Comparison of ENCODE assay signal across 16 cellular contexts in genomic region chrY:7110086-7110485, GRCh38.
DNase-seq lines count a peak whose midpoint lies in the region; ATAC-seq and TF ChIP-seq lines count a peak whose summit lies in the region.
"Had no signal": no experiment of that assay in that cellular context is flagged by ENCODE, and none has a peak within 500 bp of the region (broad histone marks: within the 10 kb centered on the region; RNA-seq: fewer than 3 reads in every experiment).

No MANE protein-coding gene starts in this region.

- WGBS in SK-N-SH (ENCODE audit: low lambda C conversion rate), result no CpG with 5 or more reads among the region's 3 CpGs

- no peaks in the 10 kb centered on the region for H3K36me3 Mint-ChIP-seq in activated naive CD4-positive, alpha-beta T cell treated with anti-CD3 and anti-CD28 coated beads for 36 hours (ENCODE audit: low read depth)
- peaks cover 4% of the 10 kb centered on the region for H3K36me3 Mint-ChIP-seq in activated CD4-positive, alpha-beta memory T cell treated with anti-CD3 and anti-CD28 coated beads, Interleukin-2, amount 10 ng/mL, durations not matched to agents 7 days and 5 days (ENCODE audit: low read depth)
- no peaks in the 10 kb centered on the region for H3K36me3 Mint-ChIP-seq in activated T-helper 17 cell treated with anti-CD3 and anti-CD28 coated beads, Interleukin-2, amount 50 U/mL, for 72 hours (ENCODE audit: low read depth)
- H3K36me3 Mint-ChIP-seq: CD4-positive, alpha-beta memory T cell had no signal

- no peak overlapping the region for H3K4me3 ChIP-seq in SK-N-SH (ENCODE audit: low read depth in 2 of 2, low read length in 1 of 2)
- H3K4me3 ChIP-seq in gastrocnemius medialis, result no peak overlapping the region
- H3K4me3 ChIP-seq: A549, GM12878, GM23338 had no signal

- H3K27ac ChIP-seq in epithelial cell of prostate (peak overlapping the region; percentile 59), SK-N-SH (ENCODE audit: low read depth in 2 of 2, low read length in 1 of 2) (no peak overlapping the region), gastrocnemius medialis (no peak overlapping the region)
- H3K27ac ChIP-seq: A549, C4-2B had no signal

- no peaks in the 10 kb centered on the region for H3K9me3 ChIP-seq in SK-N-SH
- no peaks in the 10 kb centered on the region for H3K9me3 ChIP-seq in gastrocnemius medialis
- H3K9me3 ChIP-seq: A549, BE2C had no signal

- H3K4me1 Mint-ChIP-seq in activated naive CD4-positive, alpha-beta T cell treated with anti-CD3 and anti-CD28 coated beads for 36 hours (ENCODE audit: low read depth), result peaks cover 17% of the 10 kb centered on the region
- H3K4me1 Mint-ChIP-seq in activated CD4-positive, alpha-beta memory T cell treated with anti-CD3 and anti-CD28 coated beads, Interleukin-2, amount 10 ng/mL, durations not matched to agents 7 days and 5 days, result peaks cover 53% of the 10 kb centered on the region
- H3K4me1 Mint-ChIP-seq in activated T-helper 17 cell treated with anti-CD3 and anti-CD28 coated beads, Interleukin-2, amount 50 U/mL, for 72 hours, result peaks cover 19% of the 10 kb centered on the region
- H3K4me1 Mint-ChIP-seq: H9 had no signal

- CTCF ChIA-PET in activated naive CD4-positive, alpha-beta T cell treated with anti-CD3 and anti-CD28 coated beads for 36 hours (lab: Charles Lee), result no interaction called here
- CTCF ChIA-PET in activated CD4-positive, alpha-beta memory T cell treated with anti-CD3 and anti-CD28 coated beads, Interleukin-2, amount 10 ng/mL, durations not matched to agents 7 days and 5 days (lab: Charles Lee), result no interaction called here
- CTCF ChIA-PET in SK-N-SH (lab: Yijun Ruan, JAX), result no interaction called here

- in situ Hi-C loops in gastrocnemius medialis (cut with MboI; ENCODE audit: low sequenced_read_pairs in 4 of 4), result no loop called here

- no peak for TF ChIP-seq RAD21 in SK-N-SH (IDR thresholded peaks at IDR 0.05; ENCODE audit: low read length)

- no peak for TF ChIP-seq EP300 in SK-N-SH (IDR thresholded peaks at IDR 0.05; ENCODE audit: borderline replicate concordance in 1 of 2, low read depth in 1 of 2, low read length in 1 of 2)

- no peaks in the 10 kb centered on the region for H3K9me3 Mint-ChIP-seq in activated naive CD4-positive, alpha-beta T cell treated with anti-CD3 and anti-CD28 coated beads for 36 hours
- no peaks in the 10 kb centered on the region for H3K9me3 Mint-ChIP-seq in activated CD4-positive, alpha-beta memory T cell treated with anti-CD3 and anti-CD28 coated beads, Interleukin-2, amount 10 ng/mL, durations not matched to agents 7 days and 5 days
- no peaks in the 10 kb centered on the region for H3K9me3 Mint-ChIP-seq in activated T-helper 17 cell treated with anti-CD3 and anti-CD28 coated beads, Interleukin-2, amount 50 U/mL, for 72 hours
- H3K9me3 Mint-ChIP-seq: GM23338, H9 had no signal

- H3K9me2 ChIP-seq in SK-N-SH, result no peaks in the 10 kb centered on the region

- peak; percentile 34 for ATAC-seq in activated T-helper 17 cell treated with anti-CD3 and anti-CD28 coated beads, Interleukin-2, amount 50 U/mL, for 72 hours (replicated peaks)
- no peak for ATAC-seq in gastrocnemius medialis
- ATAC-seq: A549, GM12878, GM23338 had no signal

- no peak overlapping the region for H3K9ac ChIP-seq in SK-N-SH

- intact Hi-C loops in activated naive CD4-positive, alpha-beta T cell treated with anti-CD3 and anti-CD28 coated beads for 36 hours (cut with micrococcal nuclease), result no loop called here
- intact Hi-C loops in gastrocnemius medialis (cut with DNase I; ENCODE audit: low total_unique reads), result no loop called here

- no peaks in the 10 kb centered on the region for H3K79me2 ChIP-seq in SK-N-SH (ENCODE audit: insufficient read depth)

- H3K27me3 ChIP-seq in SK-N-SH (ENCODE audit: insufficient read depth), result no peaks in the 10 kb centered on the region
- H3K27me3 ChIP-seq in gastrocnemius medialis, result no peaks in the 10 kb centered on the region
- H3K27me3 ChIP-seq: BE2C had no signal

- TF ChIP-seq POLR2A in gastrocnemius medialis (IDR thresholded peaks at IDR 0.05), result no peak

- POLR2A ChIA-PET in activated CD4-positive, alpha-beta memory T cell treated with anti-CD3 and anti-CD28 coated beads, Interleukin-2, amount 10 ng/mL, durations not matched to agents 7 days and 5 days (lab: Charles Lee), result no interaction called here
- POLR2A ChIA-PET in SK-N-SH (lab: Yijun Ruan, JAX), result no interaction called here

- DNase-seq in activated naive CD4-positive, alpha-beta T cell treated with anti-CD3 and anti-CD28 coated beads for 36 hours, result peak; percentile 6
- DNase-seq in activated naive CD4-positive, alpha-beta T cell (lab: John Stamatoyannopoulos, UW), result no peak
- peak; percentile 17 for DNase-seq in activated CD4-positive, alpha-beta memory T cell treated with anti-CD3 and anti-CD28 coated beads, Interleukin-2, amount 10 ng/mL, durations not matched to agents 7 days and 5 days
- DNase-seq in epithelial cell of prostate (ENCODE audit: low read depth, low spot score), result no peak
- no peak for DNase-seq in NCI-H226
- DNase-seq in SK-N-SH, result no peak
- no peak for DNase-seq in gastrocnemius medialis
- DNase-seq: BE2C; CD4-positive, alpha-beta memory T cell; DMS79; H9 had no signal

- H3K27me3 Mint-ChIP-seq in activated naive CD4-positive, alpha-beta T cell treated with anti-CD3 and anti-CD28 coated beads for 36 hours (ENCODE audit: low read depth), result no peaks in the 10 kb centered on the region
- H3K27me3 Mint-ChIP-seq in activated CD4-positive, alpha-beta memory T cell treated with anti-CD3 and anti-CD28 coated beads, Interleukin-2, amount 10 ng/mL, durations not matched to agents 7 days and 5 days, result no peaks in the 10 kb centered on the region
- H3K27me3 Mint-ChIP-seq in activated T-helper 17 cell treated with anti-CD3 and anti-CD28 coated beads, Interleukin-2, amount 50 U/mL, for 72 hours, result no peaks in the 10 kb centered on the region
- H3K27me3 Mint-ChIP-seq: CD4-positive, alpha-beta memory T cell had no signal

- H3K4me1 ChIP-seq in SK-N-SH (ENCODE audit: control insufficient read depth in 1 of 2, insufficient read depth in 2 of 2, low read depth in 1 of 2, low read length in 1 of 2), result no peaks in the 10 kb centered on the region
- no peaks in the 10 kb centered on the region for H3K4me1 ChIP-seq in gastrocnemius medialis
- H3K4me1 ChIP-seq: A549, BE2C had no signal

- no peak overlapping the region for H3K27ac Mint-ChIP-seq in activated naive CD4-positive, alpha-beta T cell treated with anti-CD3 and anti-CD28 coated beads for 36 hours
- peak overlapping the region; percentile 70 for H3K27ac Mint-ChIP-seq in activated CD4-positive, alpha-beta memory T cell treated with anti-CD3 and anti-CD28 coated beads, Interleukin-2, amount 10 ng/mL, durations not matched to agents 7 days and 5 days
- H3K27ac Mint-ChIP-seq in activated T-helper 17 cell treated with anti-CD3 and anti-CD28 coated beads, Interleukin-2, amount 50 U/mL, for 72 hours, result peak overlapping the region; percentile 4
- H3K27ac Mint-ChIP-seq: CD4-positive, alpha-beta memory T cell; GM23338; H9 had no signal

- H4K20me1 ChIP-seq in SK-N-SH (ENCODE audit: insufficient read depth), result no peaks in the 10 kb centered on the region

- TF ChIP-seq CTCF in SK-N-SH (IDR thresholded peaks at IDR 0.05) (no peak), gastrocnemius medialis (IDR thresholded peaks at IDR 0.05 in 4 of 5, conservative IDR thresholded peaks at IDR 0.05 in 1 of 5) (no peak)

- no peak overlapping the region for H3K4me3 Mint-ChIP-seq in activated naive CD4-positive, alpha-beta T cell treated with anti-CD3 and anti-CD28 coated beads for 36 hours
- no peak overlapping the region for H3K4me3 Mint-ChIP-seq in activated CD4-positive, alpha-beta memory T cell treated with anti-CD3 and anti-CD28 coated beads, Interleukin-2, amount 10 ng/mL, durations not matched to agents 7 days and 5 days
- peak overlapping the region; percentile 15 for H3K4me3 Mint-ChIP-seq in activated T-helper 17 cell treated with anti-CD3 and anti-CD28 coated beads, Interleukin-2, amount 50 U/mL, for 72 hours
- H3K4me3 Mint-ChIP-seq: CD4-positive, alpha-beta memory T cell; GM23338; H9 had no signal

- H3K4me2 ChIP-seq in SK-N-SH, result no peak overlapping the region
- H3K4me2 ChIP-seq: A549, GM23338 had no signal

- H3F3A ChIP-seq in SK-N-SH (replicated peaks; ENCODE audit: insufficient read depth), result no peaks in the 10 kb centered on the region

- H3K36me3 ChIP-seq in SK-N-SH (replicated peaks in 1 of 2; ENCODE audit: control insufficient read depth in 1 of 2, insufficient read depth in 2 of 2, low read length in 1 of 2) (no peaks in the 10 kb centered on the region), gastrocnemius medialis (no peaks in the 10 kb centered on the region)
- H3K36me3 ChIP-seq: BE2C had no signal

- H2AFZ ChIP-seq in SK-N-SH (ENCODE audit: low read depth), result no peak overlapping the region
- H2AFZ ChIP-seq: GM23338 had no signal

TF ChIP-seq in SK-N-SH, 30 proteins besides CTCF, POLR2A, EP300 and RAD21 (continues in another document):
- TF ChIP-seq IRF3 (IDR thresholded peaks at IDR 0.05; ENCODE audit: low read depth, low read length), result no peak
- TF ChIP-seq NRF1 (IDR thresholded peaks at IDR 0.05; ENCODE audit: low read depth, low read length), result no peak
- TF ChIP-seq TEAD4 (IDR thresholded peaks at IDR 0.05; ENCODE audit: borderline replicate concordance, insufficient read depth), result no peak
- TF ChIP-seq TCF12 (IDR thresholded peaks at IDR 0.05), result no peak
- TF ChIP-seq MAX (IDR thresholded peaks at IDR 0.05; ENCODE audit: low read depth), result no peak

Comparison
In these comparisons a context has a peak if more than half of its experiments do, and no peak if none do; other contexts are left out.
1. DNase-seq: peak in activated naive CD4-positive, alpha-beta T cell treated with anti-CD3 and anti-CD28 coated beads for 36 hours (single experiment) and activated CD4-positive, alpha-beta memory T cell treated with anti-CD3 and anti-CD28 coated beads, Interleukin-2, amount 10 ng/mL, durations not matched to agents 7 days and 5 days (single experiment); none in activated naive CD4-positive, alpha-beta T cell (0 of 4), epithelial cell of prostate (single experiment), NCI-H226 (single experiment), SK-N-SH (single experiment) and gastrocnemius medialis (0 of 2).